In genomic region chr2:37350034-37350433, GRCh38 we compare ENCODE assay signal across 8 cellular contexts. TPM values are rescaled to one million over a fixed set of nuclear protein-coding genes. Genes with fewer than 3 reads are reported as not detected.
DNase-seq lines count a peak whose midpoint lies in the region; ATAC-seq, FAIRE-seq and TF ChIP-seq lines count a peak whose summit lies in the region.

No MANE protein-coding gene starts in this region.

- H3K4me1 ChIP-seq in A549 = peaks cover 28% of the 10 kb centered on the region

- ATAC-seq in A549 (peak; percentile 22 to 64; a peak in 3 of 6 replicates), GM21390 (IDR thresholded peaks at IDR 0.05; ENCODE audit: unreplicated experiment) (peak; percentile 61), omental fat pad (ENCODE audit: low FRiP score) (no peak)

- CTCF ChIA-PET in A549 (lab: Yijun Ruan, JAX) = interaction anchor here (1.0 to 3.2 kb wide), 7 partner anchors 9 to 527 kb away, joined by 3 to 10 read pairs (median 3); no protein-coding TSS in a partner anchor

- TF ChIP-seq RAD21 in A549 (conservative IDR thresholded peaks at IDR 0.05 in 1 of 2, IDR thresholded peaks at IDR 0.05 in 1 of 2) = no peak

- peak overlapping the region; percentile 60 for H3K4me2 ChIP-seq in A549

- TF ChIP-seq CTCF in A549 (IDR thresholded peaks at IDR 0.05) (no peak), choroid plexus epithelial cell (conservative IDR thresholded peaks at IDR 0.05; ENCODE audit: low read depth, low read length) (no peak), omental fat pad (IDR thresholded peaks at IDR 0.05) (no peak)

- WGBS in A549 (ENCODE audit: missing lambda C conversion rate) = 19% methylated on average over 3 of the region's 3 CpGs

- no peak for FAIRE-seq in A549 (lab: Jason Lieb, UNC)

- H3K27ac ChIP-seq in A549 = peak overlapping the region; percentile 11 to 60; a peak in 3 of 6 replicates

- POLR2A ChIA-PET in A549 (lab: Yijun Ruan, JAX) = no interaction called here

- DNase-seq in A549 (ENCODE audit: low read depth in 1 of 2, low spot score in 1 of 2) = peak in 1 of 2 experiments; percentile 52
- peak; percentile 81 for DNase-seq in NCI-H1092 treated with DMSO at 0.1 percent for 48 hours (lab: John Stamatoyannopoulos, UW)
- DNase-seq in choroid plexus epithelial cell (ENCODE audit: low read depth) = peak; percentile 25
- DNase-seq in activated T-cell treated with anti-CD3 and anti-CD28 coated beads, Interleukin-2, amount 50 U/mL, for 1 hour = no peak
- DNase-seq in SK-N-DZ (ENCODE audit: low spot score) = no peak
- DNase-seq in omental fat pad (ENCODE audit: low spot score) = no peak
- no peak for DNase-seq in AG08396 (ENCODE audit: low spot score)

- TF ChIP-seq EP300 in A549 (IDR thresholded peaks at IDR 0.05) = no peak

- H3K9me3 ChIP-seq in A549 = no peaks in the 10 kb centered on the region

- H3K4me3 ChIP-seq in A549 = no peak overlapping the region
- H3K4me3 ChIP-seq in choroid plexus epithelial cell (ENCODE audit: low read depth, low read length) = no peak overlapping the region

- TF ChIP-seq POLR2A in A549 (IDR thresholded peaks at IDR 0.05; ENCODE audit: low read length) = no peak

TF ChIP-seq in A549, 52 proteins besides CTCF, POLR2A, EP300 and RAD21:
- TF ChIP-seq MAX (IDR thresholded peaks at IDR 0.05) (peak; percentile 30; the same call in 1 of the 2 replicates), E2F6 (IDR thresholded peaks at IDR 0.05; ENCODE audit: borderline replicate concordance, low read depth) (no peak), BHLHE40 (IDR thresholded peaks at IDR 0.05; ENCODE audit: low read depth, low read length) (no peak)
TF ChIP-seq in A549: peak in this region for 1.

RNA-seq across cellular contexts. Expression of gene QPCT, which starts 5.6 kb away (rescaled TPM):
- polyA plus RNA-seq in A549 (2011; rRNA removed) = 42.7 and 68.7 TPM in 2 replicates
- 6.6 and 9.2 TPM in 2 replicates for polyA plus RNA-seq in A549 (2012; cell fraction: cytosol; rRNA removed)
- 6.0 and 7.1 TPM in 2 replicates for polyA plus RNA-seq in A549 (2012; cell fraction: nucleus; rRNA removed)
- 16.6 to 20.0 TPM (median 18.7 TPM) in 3 replicates for polyA plus RNA-seq in A549 (2017; fragmentation: RNase III; extraction: RNeasy Plus Mini Kit Qiagen cat#74134 plus additional on column Dnase treatment)
- polyA minus RNA-seq in A549 (2011; rRNA and poly(A)+ RNA removed) = 42.8 and 63.3 TPM in 2 replicates
- not detected in 2 replicates for polyA plus RNA-seq in SK-N-DZ (2014; cell fraction: cytosol; rRNA removed)
- not detected in 2 replicates for polyA plus RNA-seq in SK-N-DZ (2014; cell fraction: nucleus; rRNA removed)
- total RNA-seq in omental fat pad = 10 to 100 TPM in 1 of 4 donors, 1 to 10 TPM in 3; 1.9 to 10.9 (median 5.3) TPM

RNA-seq across cellular contexts. Expression of gene PRKD3, which starts 25.4 kb away (rescaled TPM):
- 26.9 and 28.9 TPM in 2 replicates for polyA plus RNA-seq in A549 (2011; rRNA removed)
- polyA plus RNA-seq in A549 (2012; cell fraction: cytosol; rRNA removed) = 5.2 and 6.6 TPM in 2 replicates
- polyA plus RNA-seq in A549 (2012; cell fraction: nucleus; rRNA removed) = 3.6 and 5.1 TPM in 2 replicates
- 16.1 to 18.2 TPM (median 16.6 TPM) in 3 replicates for polyA plus RNA-seq in A549 (2017; fragmentation: RNase III; extraction: RNeasy Plus Mini Kit Qiagen cat#74134 plus additional on column Dnase treatment)
- 19.1 and 22.3 TPM in 2 replicates for polyA minus RNA-seq in A549 (2011; rRNA and poly(A)+ RNA removed)
- polyA plus RNA-seq in SK-N-DZ (2014; cell fraction: cytosol; rRNA removed) = 20.7 and 24.3 TPM in 2 replicates
- 22.9 and 33.0 TPM in 2 replicates for polyA plus RNA-seq in SK-N-DZ (2014; cell fraction: nucleus; rRNA removed)
- 10 to 100 TPM; 26.4 to 68.3 (median 42.3) TPM for total RNA-seq in omental fat pad

Comparison
In these comparisons a context has a peak if more than half of its experiments do, and no peak if none do; other contexts are left out.
1. DNase-seq: peak in NCI-H1092 treated with DMSO at 0.1 percent for 48 hours (single experiment) and choroid plexus epithelial cell (single experiment); none in activated T-cell treated with anti-CD3 and anti-CD28 coated beads, Interleukin-2, amount 50 U/mL, for 1 hour (single experiment), SK-N-DZ (single experiment), omental fat pad (single experiment) and AG08396 (single experiment).